8 cellular contexts compared by ENCODE assay signal in the genomic region with DNA sequence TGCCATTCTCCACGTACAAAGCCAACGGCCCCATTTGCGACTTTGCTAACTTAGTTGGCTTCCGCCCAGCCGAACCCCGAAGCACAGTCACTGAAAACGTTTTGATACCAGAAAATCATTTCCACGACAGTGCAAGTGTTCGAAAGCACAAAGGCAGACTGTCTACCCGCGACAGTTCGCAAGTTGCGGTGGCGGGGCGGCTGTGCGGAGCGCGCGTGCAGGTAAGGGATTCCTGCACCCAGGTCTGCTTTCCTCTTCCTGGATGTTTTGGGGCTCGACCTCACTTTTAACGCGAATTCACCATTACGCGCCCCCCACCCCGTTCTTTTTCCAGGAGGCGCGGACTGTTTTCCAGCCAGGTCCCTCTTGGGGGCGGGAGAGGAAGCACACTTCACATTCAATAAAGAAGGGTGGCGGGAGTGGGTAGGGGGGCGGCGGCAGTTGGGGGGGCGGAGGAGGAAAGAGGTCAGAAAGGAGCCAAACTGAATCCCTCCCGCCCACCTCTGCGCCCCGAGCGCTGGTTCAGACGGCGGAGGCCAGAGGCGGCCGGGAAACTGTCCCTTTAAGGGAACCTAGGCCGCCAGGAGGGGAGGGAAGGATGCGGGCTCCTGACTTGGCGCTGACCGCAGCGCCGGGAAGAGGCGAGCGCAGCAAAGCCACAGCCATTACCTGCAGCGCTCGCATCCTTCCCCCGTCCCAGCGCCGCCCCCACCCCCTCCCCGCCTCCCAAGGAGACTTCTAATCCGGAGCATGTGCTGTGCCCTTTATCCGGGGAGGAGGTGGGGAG.
DNase-seq lines count a peak whose midpoint lies in the region; ATAC-seq lines count a peak whose summit lies in the region.

No MANE protein-coding gene starts in this region.

- DNase-seq in ACHN, result peak; percentile 61
- peak; percentile 46 for DNase-seq in NCI-H345 treated with DMSO at 0.1 percent for 48 hours (lab: John Stamatoyannopoulos, UW; ENCODE audit: unreplicated experiment)
- peak; percentile 39 to 85 for DNase-seq in T47D (ENCODE audit: low read depth in 1 of 2, low spot score in 1 of 2)
- DNase-seq in inferior parietal cortex (ENCODE audit: extremely low spot score), result peak; percentile 57
- no peak for DNase-seq in NK-92 treated with Interleukin-12 subunit alpha and Interleukin-12 subunit beta, amount 100 ng/mL, for 24 hours (lab: John Stamatoyannopoulos, UW)

- no peaks in the 10 kb centered on the region for H3K9me3 ChIP-seq in skeletal muscle tissue (ENCODE audit: control insufficient read depth in 3 of 3, low read length in 3 of 3)

- peaks cover 7 to 16% (median 13%) of the 10 kb centered on the region in 3 donors for H3K4me1 ChIP-seq in skeletal muscle tissue (ENCODE audit: control insufficient read depth in 3 of 3, insufficient read depth in 3 of 3, low read length in 3 of 3)

- H3K27me3 ChIP-seq in skeletal muscle tissue (ENCODE audit: control insufficient read depth in 3 of 3, insufficient read depth in 3 of 3, low read length in 3 of 3), result peaks cover 8 to 39% (median 38%) of the 10 kb centered on the region in 3 donors

- peak overlapping the region in 1 of 3 donors; percentile 30 for H3K9ac ChIP-seq in skeletal muscle tissue (ENCODE audit: low read depth in 1 of 3, low read length in 3 of 3)

- peak overlapping the region; percentile 42 to 59 (median 47) for H3K4me3 ChIP-seq in skeletal muscle tissue (ENCODE audit: low read length in 3 of 3)

- no peaks in the 10 kb centered on the region for H3K36me3 ChIP-seq in skeletal muscle tissue (ENCODE audit: control insufficient read depth in 3 of 3, insufficient read depth in 3 of 3, low read length in 3 of 3)

- ATAC-seq in GM19395 (IDR thresholded peaks at IDR 0.05; ENCODE audit: unreplicated experiment) (peak; percentile 24), GM21423 (IDR thresholded peaks at IDR 0.05; ENCODE audit: unreplicated experiment) (no peak)

- no peak overlapping the region for H3K27ac ChIP-seq in skeletal muscle tissue (ENCODE audit: low read depth, low read length)

- in situ Hi-C loops in ACHN (cut with HindIII; ENCODE audit: low pct_ligation_motif_present, low pct_unique_long_range_greater_than_20kb, low sequenced_read_pairs) (no loop called here), T47D (cut with HindIII; ENCODE audit: low pct_unique_long_range_greater_than_20kb, low sequenced_read_pairs) (no loop called here)
